Comparison of ENCODE assay signal across 8 cellular contexts in the genomic region with DNA sequence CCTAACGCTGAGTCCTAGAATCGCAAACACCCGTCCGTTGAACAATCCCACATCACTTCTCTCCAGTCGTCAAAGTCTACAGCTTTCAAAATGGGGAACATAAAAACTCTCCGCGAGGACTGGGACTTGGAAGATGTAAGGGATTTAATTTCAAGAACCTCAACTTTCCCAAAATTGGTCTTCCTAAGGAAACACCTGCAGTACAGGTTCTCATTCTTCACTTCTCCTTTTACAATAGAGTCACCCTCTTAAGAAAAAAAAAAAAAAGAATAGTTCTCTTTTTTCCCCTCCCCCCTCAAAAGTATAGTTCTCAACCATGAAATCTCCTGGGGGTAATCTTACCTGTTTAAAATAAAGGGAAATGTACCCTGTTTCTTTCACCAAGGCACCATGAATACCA. TPM values are rescaled to one million over a fixed set of nuclear protein-coding genes. Genes with fewer than 3 reads are reported as not detected.
DNase-seq lines count a peak whose midpoint lies in the region; ATAC-seq and TF ChIP-seq lines count a peak whose summit lies in the region.

No MANE protein-coding gene starts in this region.

- CTCF ChIA-PET in CD4-positive, alpha-beta memory T cell (lab: Charles Lee; ENCODE audit: partially characterized antibody) = interaction anchor here (0.7 kb wide), 1 partner anchor 12 kb away, joined by 3 read pairs; no protein-coding TSS in a partner anchor

- DNase-seq in CD4-positive, alpha-beta memory T cell = no peak
- DNase-seq in KBM-7 (peak; percentile 64), nephron progenitor cell (no peak), head of caudate nucleus (no peak), inferior parietal cortex (ENCODE audit: extremely low spot score) (no peak)
- no peak for DNase-seq in activated CD8-positive, alpha-beta memory T cell treated with anti-CD3 and anti-CD28 coated beads for 24 hours

- TF ChIP-seq CTCF in brain (conservative IDR thresholded peaks at IDR 0.05) (no peak), nephron progenitor cell (IDR thresholded peaks at IDR 0.05) (no peak)

- in situ Hi-C loops in KBM-7 (cut with MboI; ENCODE audit: low pct_unique_long_range_greater_than_20kb, low sequenced_read_pairs) = no loop called here

- peak overlapping the region; percentile 94 to 100 (median 98) for H3K4me3 Mint-ChIP-seq in CD4-positive, alpha-beta memory T cell
- H3K4me3 Mint-ChIP-seq in brain = peak overlapping the region; percentile 90 to 96 (median 92)
- peak overlapping the region; percentile 93 for H3K4me3 Mint-ChIP-seq in nephron progenitor cell

- no peaks in the 10 kb centered on the region for H3K27me3 Mint-ChIP-seq in CD4-positive, alpha-beta memory T cell
- H3K27me3 Mint-ChIP-seq in brain = peaks cover 17% of the 10 kb centered on the region
- peaks cover 3% of the 10 kb centered on the region for H3K27me3 Mint-ChIP-seq in nephron progenitor cell (ENCODE audit: low read depth, poor library complexity)

- POLR2A ChIA-PET in CD4-positive, alpha-beta memory T cell (lab: Charles Lee; ENCODE audit: partially characterized antibody) = interaction anchor here (1.1 kb wide), 1 partner anchor 297 kb away, joined by 3 read pairs; a partner anchor contains a TSS

- no peaks in the 10 kb centered on the region for H3K27me3 ChIP-seq in CD4-positive, alpha-beta memory T cell (ENCODE audit: insufficient read depth, low read length)

- peaks cover 25% of the 10 kb centered on the region for H3K36me3 ChIP-seq in CD4-positive, alpha-beta memory T cell (ENCODE audit: insufficient read depth, low read length)

- peaks cover 29 to 33% of the 10 kb centered on the region in 2 donors for H3K36me3 Mint-ChIP-seq in CD4-positive, alpha-beta memory T cell
- H3K36me3 Mint-ChIP-seq in brain = peaks cover 20% of the 10 kb centered on the region
- peaks cover 17% of the 10 kb centered on the region for H3K36me3 Mint-ChIP-seq in nephron progenitor cell (ENCODE audit: low read depth)

- H3K27ac Mint-ChIP-seq in CD4-positive, alpha-beta memory T cell = peak overlapping the region in 6 of 7 donors; percentile 42 to 100 (median 95)
- H3K27ac Mint-ChIP-seq in brain (peak overlapping the region in 4 of 5 experiments; percentile 95 to 97 (median 96)), nephron progenitor cell (no peak overlapping the region)

- peaks cover 28 to 54% (median 42%) of the 10 kb centered on the region in 4 donors for H3K4me1 Mint-ChIP-seq in CD4-positive, alpha-beta memory T cell
- H3K4me1 Mint-ChIP-seq in brain (peaks cover 51% of the 10 kb centered on the region), nephron progenitor cell (peaks cover 51% of the 10 kb centered on the region)

- ATAC-seq in GM21737 (IDR thresholded peaks at IDR 0.05; ENCODE audit: unreplicated experiment) = no peak

- intact Hi-C loops in CD4-positive, alpha-beta memory T cell (cut with micrococcal nuclease) = no loop called here
- intact Hi-C loops in head of caudate nucleus (cut with DNase I) = no loop called here

- peak overlapping the region; percentile 88 for H3K27ac ChIP-seq in CD4-positive, alpha-beta memory T cell (ENCODE audit: low read depth, low read length)

- peaks cover 0 to 4% (median 0%) of the 10 kb centered on the region in 8 donors for H3K9me3 Mint-ChIP-seq in CD4-positive, alpha-beta memory T cell
- H3K9me3 Mint-ChIP-seq in brain (no peaks in the 10 kb centered on the region), nephron progenitor cell (no peaks in the 10 kb centered on the region)

- peak overlapping the region; percentile 53 to 68 for H3K4me3 ChIP-seq in CD4-positive, alpha-beta memory T cell (ENCODE audit: low read length in 2 of 2)

- peaks cover 42% of the 10 kb centered on the region for H3K4me1 ChIP-seq in CD4-positive, alpha-beta memory T cell (ENCODE audit: insufficient read depth, low read length)

- no peaks in the 10 kb centered on the region for H3K9me3 ChIP-seq in CD4-positive, alpha-beta memory T cell (ENCODE audit: control insufficient read depth in 1 of 2, low read length in 2 of 2)

RNA-seq across cellular contexts. Expression of a gene that starts 1.4 kb away (rescaled TPM):
- total RNA-seq in CD4-positive, alpha-beta memory T cell = 10 to 100 TPM; 76.4 to 84.7 TPM
- polyA plus RNA-seq in CD4-positive, alpha-beta memory T cell = 100 to 1,000 TPM in 1 of 2 donors, 10 to 100 TPM in 1; 73.1 to 125 TPM
- polyA plus RNA-seq in brain (ENCODE audit: insufficient read depth, low read depth, low replicate concordance) = 89.8 TPM

RNA-seq across cellular contexts. Expression of a gene that starts 6.6 kb away (rescaled TPM):
- total RNA-seq in CD4-positive, alpha-beta memory T cell = 10 to 100 TPM; 28.6 to 28.7 TPM
- polyA plus RNA-seq in CD4-positive, alpha-beta memory T cell = 10 to 100 TPM; 15.3 to 18.4 TPM
- 29.4 TPM for polyA plus RNA-seq in brain (ENCODE audit: insufficient read depth, low read depth, low replicate concordance)

RNA-seq across cellular contexts. Expression of a gene that starts 10.3 kb away (rescaled TPM):
- 100 to 1,000 TPM; 240 to 248 TPM for total RNA-seq in CD4-positive, alpha-beta memory T cell
- 100 to 1,000 TPM; 277 to 370 TPM for polyA plus RNA-seq in CD4-positive, alpha-beta memory T cell
- polyA plus RNA-seq in brain (ENCODE audit: insufficient read depth, low read depth, low replicate concordance) = 45.5 TPM

RNA-seq across cellular contexts. Expression of a gene that starts 25.4 kb away (rescaled TPM):
- 10 to 100 TPM; 66.8 to 67.9 TPM for total RNA-seq in CD4-positive, alpha-beta memory T cell
- polyA plus RNA-seq in CD4-positive, alpha-beta memory T cell = 10 to 100 TPM in 1 of 2 donors, 1 to 10 TPM in 1; 10.0 to 12.5 TPM
- polyA plus RNA-seq in brain (ENCODE audit: insufficient read depth, low read depth, low replicate concordance) = 44.9 TPM

RNA-seq across cellular contexts. Expression of a gene that starts 34.7 kb away (rescaled TPM):
- 10 to 100 TPM; 43.6 to 45.5 TPM for total RNA-seq in CD4-positive, alpha-beta memory T cell
- polyA plus RNA-seq in CD4-positive, alpha-beta memory T cell = 10 to 100 TPM; 33.1 to 36.7 TPM
- polyA plus RNA-seq in brain (ENCODE audit: insufficient read depth, low read depth, low replicate concordance) = 155 TPM
